9 cellular contexts compared by ENCODE assay signal in the genomic region with DNA sequence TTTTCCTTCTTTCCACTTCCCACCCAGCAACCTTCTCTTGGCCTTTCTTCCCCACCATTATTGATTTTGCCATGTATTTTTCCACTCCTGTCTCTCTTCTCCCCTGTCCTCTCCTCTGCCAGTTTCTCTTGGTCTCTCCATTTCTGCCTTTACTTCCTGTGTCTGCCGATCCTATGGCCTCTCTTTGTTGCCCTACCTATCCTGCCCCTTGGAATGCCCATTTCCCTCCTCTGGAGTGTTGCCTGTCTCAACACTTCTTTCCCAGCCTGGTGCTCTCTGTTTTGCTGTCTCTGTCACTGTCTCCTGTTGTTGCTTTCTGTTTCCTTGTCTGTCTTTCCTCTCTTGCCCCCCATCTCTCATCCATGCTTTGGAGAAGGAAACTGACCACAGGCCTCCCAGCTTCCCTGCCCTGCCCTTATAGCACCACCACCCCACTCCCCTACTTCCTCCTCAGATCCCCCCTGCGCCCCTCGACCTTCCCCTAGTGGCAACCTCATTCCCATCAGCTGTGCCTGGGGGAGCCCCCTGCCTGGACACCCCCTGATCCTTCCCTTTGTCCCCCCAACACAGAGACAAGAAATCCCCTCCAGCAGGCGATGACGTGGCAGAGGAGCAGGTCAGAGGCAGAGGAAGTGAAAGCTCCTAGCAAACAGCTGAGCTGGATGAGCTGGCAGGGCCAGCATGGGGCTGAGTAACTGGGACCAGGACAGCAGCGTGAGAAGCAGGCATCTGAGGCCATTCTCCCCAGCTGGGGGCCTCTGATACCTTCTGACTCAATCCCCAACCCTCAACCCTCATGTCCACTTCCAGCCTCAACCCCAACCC. TPM values are rescaled to one million over a fixed set of nuclear protein-coding genes. Genes with fewer than 3 reads are reported as not detected.
DNase-seq lines count a peak whose midpoint lies in the region; ATAC-seq and TF ChIP-seq lines count a peak whose summit lies in the region.
"Had no signal": no experiment of that assay in that cellular context is flagged by ENCODE, and none has a peak within 500 bp of the region (broad histone marks: within the 10 kb centered on the region; RNA-seq: fewer than 3 reads in every experiment).

No MANE protein-coding gene starts in this region.

- no peak for TF ChIP-seq CTCF in foreskin keratinocyte (conservative IDR thresholded peaks at IDR 0.05)

- ATAC-seq in GM18520 (IDR thresholded peaks at IDR 0.05; ENCODE audit: unreplicated experiment) (peak; percentile 84), HG03066 (IDR thresholded peaks at IDR 0.05; ENCODE audit: low read depth, unreplicated experiment) (peak; percentile 63), foreskin keratinocyte (peak; percentile 93), GM18861 (IDR thresholded peaks at IDR 0.05; ENCODE audit: unreplicated experiment) (no peak)

- no peaks in the 10 kb centered on the region for H3K9me3 ChIP-seq in SJSA1 (replicated peaks)

- H3K27me3 ChIP-seq in SJSA1 (replicated peaks) (no peaks in the 10 kb centered on the region), foreskin keratinocyte (peaks cover 18% of the 10 kb centered on the region)

- H3K4me1 ChIP-seq in SJSA1 (replicated peaks), result peaks cover 12% of the 10 kb centered on the region
- peaks cover 11% of the 10 kb centered on the region for H3K4me1 ChIP-seq in foreskin keratinocyte

- no peak overlapping the region for H3K4me3 ChIP-seq in SJSA1

- DNase-seq in AG08396 (ENCODE audit: low spot score), result peak; percentile 88
- peak; percentile 44 to 69 for DNase-seq in SJSA1 (ENCODE audit: low read depth in 1 of 2, low spot score in 2 of 2)
- DNase-seq in foreskin keratinocyte, result peak; percentile 47 to 64
- DNase-seq in stimulated activated CD4-positive, alpha-beta T cell treated with anti-CD3 and anti-CD28 coated beads, TNF-alpha, amount 100 ng/mL, for 48 hours (ENCODE audit: low read depth in 3 of 3), result peak in 2 of 3 donors; percentile 16 to 23
- DNase-seq in effector CD4-positive, alpha-beta T cell, result no peak

- peak overlapping the region; percentile 54 for H3K27ac ChIP-seq in SJSA1
- peak overlapping the region; percentile 93 for H3K27ac ChIP-seq in foreskin keratinocyte

- no peaks in the 10 kb centered on the region for H3K36me3 ChIP-seq in SJSA1

RNA-seq across cellular contexts. Expression of a gene that starts 6.6 kb away (rescaled TPM):
- not detected in 2 replicates for total RNA-seq in SJSA1 (2014; rRNA removed; shearing (Covaris generic))
- total RNA-seq in foreskin keratinocyte, result not detected in 2 replicates
- not detected in 2 replicates for polyA plus RNA-seq in foreskin keratinocyte
- total RNA-seq: temporal lobe had no signal

RNA-seq across cellular contexts. Expression of a gene that starts 32.0 kb away (rescaled TPM):
- total RNA-seq in SJSA1 (2014; rRNA removed; shearing (Covaris generic)), result 7.9 and 11.2 TPM in 2 replicates
- total RNA-seq in foreskin keratinocyte, result 26.2 and 27.0 TPM in 2 replicates
- polyA plus RNA-seq in foreskin keratinocyte, result 5.9 and 7.3 TPM in 2 replicates
